ENCODE assay signal across 24 cellular contexts in genomic region chr5:38118080-38118479, GRCh38.
DNase-seq lines count a peak whose midpoint lies in the region; ATAC-seq, FAIRE-seq and TF ChIP-seq lines count a peak whose summit lies in the region.
"Had no signal": no experiment of that assay in that cellular context is flagged by ENCODE, and none has a peak within 500 bp of the region (broad histone marks: within the 10 kb centered on the region; RNA-seq: fewer than 3 reads in every experiment).

No MANE protein-coding gene starts in this region.

- H3K36me3 Mint-ChIP-seq in astrocyte (ENCODE audit: low read depth, unreplicated experiment) (no peaks in the 10 kb centered on the region), mesothelial cell of epicardium (no peaks in the 10 kb centered on the region)
- H3K36me3 Mint-ChIP-seq: CD4-positive, CD25-positive, alpha-beta regulatory T cell; CD8-positive, alpha-beta T cell had no signal

- no peak for FAIRE-seq in astrocyte (lab: Jason Lieb, UNC)
- FAIRE-seq: A204.1, G401.6, GM12878, H54 had no signal

- H3K9me3 Mint-ChIP-seq in astrocyte (ENCODE audit: unreplicated experiment), result peaks cover 5% of the 10 kb centered on the region
- H3K9me3 Mint-ChIP-seq in mesothelial cell of epicardium, result peaks cover 12% of the 10 kb centered on the region
- H3K9me3 Mint-ChIP-seq: CD8-positive, alpha-beta T cell; HFFc6 had no signal

- no peak overlapping the region for H3K9ac ChIP-seq in astrocyte (ENCODE audit: low read length)
- H3K9ac ChIP-seq: BLaER1 had no signal

- H3K9me3 ChIP-seq in astrocyte (ENCODE audit: insufficient read depth, low read depth, low read length), result no peaks in the 10 kb centered on the region
- H3K9me3 ChIP-seq: BLaER1, Caco-2, HAP-1 had no signal

- no peaks in the 10 kb centered on the region for H4K20me1 ChIP-seq in astrocyte (ENCODE audit: insufficient read depth, low read length)
- H4K20me1 ChIP-seq: BLaER1 had no signal

- no peak overlapping the region for H3K27ac ChIP-seq in astrocyte (ENCODE audit: low read depth, low read length)
- H3K27ac ChIP-seq: 22Rv1, BLaER1, C4-2B had no signal

- H3K27me3 ChIP-seq in astrocyte (ENCODE audit: insufficient read depth, low read length), result peaks cover 8% of the 10 kb centered on the region
- H3K27me3 ChIP-seq: BLaER1 had no signal

- H3K27ac Mint-ChIP-seq in astrocyte (ENCODE audit: unreplicated experiment) (no peak overlapping the region), mesothelial cell of epicardium (peak overlapping the region; percentile 18)
- H3K27ac Mint-ChIP-seq: B cell; CD4-positive, CD25-positive, alpha-beta regulatory T cell; CD8-positive, alpha-beta T cell; HFFc6 had no signal

- TF ChIP-seq CTCF in astrocyte (IDR thresholded peaks at IDR 0.05; ENCODE audit: insufficient read depth, low read depth, low read length) (no peak), fibroblast of the aortic adventitia (IDR thresholded peaks at IDR 0.05; ENCODE audit: insufficient read depth, low read length) (no peak), mesothelial cell of epicardium (IDR thresholded peaks at IDR 0.05; ENCODE audit: unreplicated experiment) (no peak)

- H3K27me3 Mint-ChIP-seq in astrocyte (ENCODE audit: low read depth, unreplicated experiment), result peaks cover 3% of the 10 kb centered on the region
- H3K27me3 Mint-ChIP-seq in mesothelial cell of epicardium (ENCODE audit: low read depth), result no peaks in the 10 kb centered on the region
- H3K27me3 Mint-ChIP-seq: B cell; CD4-positive, CD25-positive, alpha-beta regulatory T cell had no signal

- H3K4me1 ChIP-seq in astrocyte (ENCODE audit: insufficient read depth, low read length), result no peaks in the 10 kb centered on the region
- H3K4me1 ChIP-seq: BLaER1, HAP-1 had no signal

- ATAC-seq in left ventricle myocardium superior (peak; percentile 35), Right ventricle myocardium superior (ENCODE audit: poor library complexity) (no peak), GM18858 (IDR thresholded peaks at IDR 0.05; ENCODE audit: unreplicated experiment) (no peak), HG03460 (IDR thresholded peaks at IDR 0.05; ENCODE audit: unreplicated experiment) (no peak)
- ATAC-seq: CD8-positive, alpha-beta T cell; GM12878 had no signal

- H2AFZ ChIP-seq in astrocyte (ENCODE audit: low read depth, low read length), result no peak overlapping the region

- no peak overlapping the region for H3K4me3 Mint-ChIP-seq in astrocyte (ENCODE audit: unreplicated experiment)
- H3K4me3 Mint-ChIP-seq in mesothelial cell of epicardium, result no peak overlapping the region
- H3K4me3 Mint-ChIP-seq: B cell; CD4-positive, CD25-positive, alpha-beta regulatory T cell; CD8-positive, alpha-beta T cell; HFFc6 had no signal

- no peaks in the 10 kb centered on the region for H3K79me2 ChIP-seq in astrocyte (ENCODE audit: insufficient read depth, low read length)

- no peaks in the 10 kb centered on the region for H3K36me3 ChIP-seq in astrocyte (ENCODE audit: insufficient read depth, low read length)
- H3K36me3 ChIP-seq: BLaER1, HAP-1 had no signal

- H3K4me3 ChIP-seq in astrocyte (ENCODE audit: insufficient read depth, low read depth, low read length) (no peak overlapping the region), fibroblast of the aortic adventitia (ENCODE audit: low read depth, low read length) (no peak overlapping the region)
- H3K4me3 ChIP-seq: BLaER1, GM12878, HAP-1 had no signal

- H3K4me1 Mint-ChIP-seq in astrocyte (ENCODE audit: low read depth, unreplicated experiment) (no peaks in the 10 kb centered on the region), mesothelial cell of epicardium (peaks cover 19% of the 10 kb centered on the region)
- H3K4me1 Mint-ChIP-seq: B cell; CD4-positive, CD25-positive, alpha-beta regulatory T cell had no signal

- DNase-seq in left ventricle myocardium superior (no peak), Right ventricle myocardium superior (no peak), astrocyte (ENCODE audit: low read depth) (peak; percentile 1), fibroblast of the aortic adventitia (ENCODE audit: low read depth) (peak; percentile 61), mesothelial cell of epicardium (ENCODE audit: low spot score in 2 of 2, unreplicated experiment in 2 of 2) (no peak), islet precursor cell (no peak)
- DNase-seq: Caco-2; CD4-positive, CD25-positive, alpha-beta regulatory T cell; CD8-positive, alpha-beta T cell; DMS153; DND-41; GOT3; HFFc6 had no signal

- intact Hi-C loops in left ventricle myocardium superior (cut with micrococcal nuclease), result no loop called here
- intact Hi-C loops in Right ventricle myocardium superior (cut with DNase I), result no loop called here

- no peak overlapping the region for H3K4me2 ChIP-seq in astrocyte (ENCODE audit: low read length)
- H3K4me2 ChIP-seq: BLaER1 had no signal

Comparison
In these comparisons a context has a peak if more than half of its experiments do, and no peak if none do; other contexts are left out.
1. DNase-seq: peak in astrocyte (single experiment) and fibroblast of the aortic adventitia (single experiment); none in left ventricle myocardium superior (single experiment), Right ventricle myocardium superior (single experiment), mesothelial cell of epicardium (0 of 2) and islet precursor cell (single experiment).